Comparison of ENCODE assay signal across 25 cellular contexts in genomic region chr1:182384387-182384960, GRCh38. TPM values are rescaled to one million over a fixed set of nuclear protein-coding genes. Genes with fewer than 3 reads are reported as not detected.
"Had no signal": no experiment of that assay in that cellular context is flagged by ENCODE, and none has a peak within 500 bp of the region (broad histone marks: within the 10 kb centered on the region; RNA-seq: fewer than 3 reads in every experiment).

No MANE protein-coding gene starts in this region.

- DNase-seq: activated CD4-positive, alpha-beta T cell treated with anti-CD3 and anti-CD28 coated beads for 36 hours; activated CD4-positive, alpha-beta T cell treated with anti-CD3 and anti-CD28 coated beads, Interleukin-2, amount 50 U/mL, for 48 hours; activated CD8-positive, alpha-beta memory T cell treated with anti-CD3 and anti-CD28 coated beads, Interleukin-2, amount 10 ng/mL, durations not matched to agents 7 days and 5 days; activated naive CD4-positive, alpha-beta T cell; activated naive CD8-positive, alpha-beta T cell treated with anti-CD3 and anti-CD28 coated beads, Interleukin-2, amount 10 ng/mL, durations not matched to agents 7 days and 5 days; body of pancreas; dermis blood vessel endothelial cell; effector memory CD8-positive, alpha-beta T cell; foreskin keratinocyte; head of caudate nucleus; right lobe of liver; stimulated activated CD4-positive, alpha-beta T cell treated with anti-CD3 and anti-CD28 coated beads, Interleukin-4, amount 100 ng/mL, for 1 hour; SW 1271; T-helper 2 cell had no signal

- ATAC-seq: activated CD4-positive, alpha-beta T cell treated with anti-CD3 and anti-CD28 coated beads for 36 hours; activated CD8-positive, alpha-beta memory T cell treated with anti-CD3 and anti-CD28 coated beads, Interleukin-2, amount 10 ng/mL, durations not matched to agents 7 days and 5 days; body of pancreas; effector memory CD8-positive, alpha-beta T cell; foreskin keratinocyte had no signal

- H3K9me3 ChIP-seq: body of pancreas, right lobe of liver, thoracic aorta had no signal

- H3K9me3 Mint-ChIP-seq: activated naive CD8-positive, alpha-beta T cell treated with anti-CD3 and anti-CD28 coated beads, Interleukin-2, amount 10 ng/mL, durations not matched to agents 7 days and 5 days; effector memory CD8-positive, alpha-beta T cell had no signal

- H3K27ac ChIP-seq: body of pancreas, epithelial cell of prostate, foreskin keratinocyte, right lobe of liver, thoracic aorta had no signal

- H3K27ac Mint-ChIP-seq: activated CD4-positive, alpha-beta T cell treated with anti-CD3 and anti-CD28 coated beads for 36 hours; activated CD8-positive, alpha-beta memory T cell treated with anti-CD3 and anti-CD28 coated beads, Interleukin-2, amount 10 ng/mL, durations not matched to agents 7 days and 5 days; activated naive CD8-positive, alpha-beta T cell treated with anti-CD3 and anti-CD28 coated beads, Interleukin-2, amount 10 ng/mL, durations not matched to agents 7 days and 5 days; effector memory CD8-positive, alpha-beta T cell had no signal

- H3K4me3 Mint-ChIP-seq: activated CD4-positive, alpha-beta T cell treated with anti-CD3 and anti-CD28 coated beads for 36 hours; activated CD8-positive, alpha-beta memory T cell treated with anti-CD3 and anti-CD28 coated beads, Interleukin-2, amount 10 ng/mL, durations not matched to agents 7 days and 5 days; activated naive CD8-positive, alpha-beta T cell treated with anti-CD3 and anti-CD28 coated beads, Interleukin-2, amount 10 ng/mL, durations not matched to agents 7 days and 5 days; effector memory CD8-positive, alpha-beta T cell had no signal

- H3K4me3 ChIP-seq: body of pancreas, lung, right lobe of liver, smooth muscle cell, thoracic aorta had no signal

- H3K4me2 ChIP-seq: smooth muscle cell had no signal

- H3K27me3 ChIP-seq: body of pancreas, foreskin keratinocyte, right lobe of liver had no signal

- H3K27me3 Mint-ChIP-seq: activated CD4-positive, alpha-beta T cell treated with anti-CD3 and anti-CD28 coated beads for 36 hours; effector memory CD8-positive, alpha-beta T cell had no signal

RNA-seq across cellular contexts. Expression of gene TEDDM1, which starts 16.0 kb away (rescaled TPM):
- total RNA-seq: activated CD4-positive, alpha-beta T cell treated with anti-CD3 and anti-CD28 coated beads for 36 hours; activated CD8-positive, alpha-beta memory T cell treated with anti-CD3 and anti-CD28 coated beads, Interleukin-2, amount 10 ng/mL, durations not matched to agents 7 days and 5 days; activated naive CD8-positive, alpha-beta T cell treated with anti-CD3 and anti-CD28 coated beads, Interleukin-2, amount 10 ng/mL, durations not matched to agents 7 days and 5 days; body of pancreas; cardiac septum; dermis blood vessel endothelial cell; fibroblast of lung; foreskin keratinocyte; lung; myocyte; osteocyte; right lobe of liver; smooth muscle cell; thoracic aorta; urinary bladder had no signal
- polyA plus RNA-seq: fibroblast of lung, foreskin keratinocyte, keratinocyte, lung, neural cell, smooth muscle cell, urinary bladder had no signal
